In genomic region chr6:69362209-69362608, GRCh38 we compare ENCODE assay signal across 24 cellular contexts.
"Had no signal": no experiment of that assay in that cellular context is flagged by ENCODE, and none has a peak within 500 bp of the region (broad histone marks: within the 10 kb centered on the region; RNA-seq: fewer than 3 reads in every experiment).

No MANE protein-coding gene starts in this region.

- ATAC-seq: effector memory CD8-positive, alpha-beta T cell; esophagus mucosa; foreskin keratinocyte; gastrocnemius medialis; gastroesophageal sphincter; heart left ventricle had no signal

- H3K27me3 ChIP-seq: colonic mucosa, dorsolateral prefrontal cortex, esophagus muscularis mucosa, esophagus squamous epithelium, foreskin keratinocyte, gastrocnemius medialis, gastroesophageal sphincter, heart left ventricle, heart right ventricle had no signal

- H3K4me1 ChIP-seq: colonic mucosa, esophagus muscularis mucosa, esophagus squamous epithelium, foreskin keratinocyte, gastrocnemius medialis, gastroesophageal sphincter had no signal

- H3K27ac ChIP-seq: colonic mucosa, coronary artery, dorsolateral prefrontal cortex, epithelial cell of prostate, esophagus muscularis mucosa, esophagus squamous epithelium, foreskin keratinocyte, gastrocnemius medialis, gastroesophageal sphincter had no signal

- H3K9me3 ChIP-seq: colonic mucosa, esophagus muscularis mucosa, esophagus squamous epithelium, gastrocnemius medialis, gastroesophageal sphincter, heart left ventricle, heart right ventricle had no signal

- H3K36me3 ChIP-seq: colonic mucosa, esophagus muscularis mucosa, esophagus squamous epithelium, gastrocnemius medialis, gastroesophageal sphincter, heart left ventricle, heart right ventricle had no signal

- H3K4me3 ChIP-seq: colonic mucosa, coronary artery, dorsolateral prefrontal cortex, esophagus muscularis mucosa, esophagus squamous epithelium, gastrocnemius medialis, gastroesophageal sphincter, heart left ventricle, heart right ventricle had no signal

- DNase-seq: colonic mucosa; cortex of kidney; dermis blood vessel endothelial cell; dorsolateral prefrontal cortex; effector CD4-positive, alpha-beta T cell; effector CD8-positive, alpha-beta T cell; effector memory CD4-positive, alpha-beta T cell; effector memory CD8-positive, alpha-beta T cell; endodermal cell; erythroblast; esophagus squamous epithelium; foreskin fibroblast; foreskin keratinocyte; foreskin melanocyte; gastrocnemius medialis; glutamatergic neuron; head of caudate nucleus; heart left ventricle; heart right ventricle had no signal
